ENCODE assay signal across 1 cellular context in the genomic region with DNA sequence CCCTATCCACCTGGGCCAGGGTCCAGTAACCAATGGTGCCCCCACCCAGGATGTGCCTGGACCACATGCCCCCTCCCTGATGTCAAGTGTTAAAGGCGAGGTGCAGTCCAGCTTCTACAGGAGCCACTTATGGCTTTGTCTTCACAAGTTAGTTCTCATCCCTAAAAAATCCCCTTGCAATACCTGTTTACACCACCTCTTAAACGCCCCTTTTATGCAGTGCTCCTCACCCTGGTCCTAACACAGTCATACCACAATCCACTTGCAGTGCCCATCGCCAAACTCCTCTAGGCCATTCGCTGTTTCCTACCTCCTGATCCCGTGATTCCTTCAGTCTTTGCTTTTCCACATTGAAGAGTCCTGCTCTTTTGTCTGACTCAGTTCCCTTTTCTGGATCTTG.
TF ChIP-seq lines count a peak whose summit lies in the region.

No MANE protein-coding gene starts in this region.

TF ChIP-seq in HEK293T, 16 proteins besides CTCF, POLR2A, EP300 and RAD21:
- TF ChIP-seq FOXK2 (IDR thresholded peaks at IDR 0.05) (no peak), CTBP1 (IDR thresholded peaks at IDR 0.05; ENCODE audit: borderline replicate concordance) (no peak), SP1 (IDR thresholded peaks at IDR 0.05) (no peak)
- TF ChIP-seq, protein P1, sequence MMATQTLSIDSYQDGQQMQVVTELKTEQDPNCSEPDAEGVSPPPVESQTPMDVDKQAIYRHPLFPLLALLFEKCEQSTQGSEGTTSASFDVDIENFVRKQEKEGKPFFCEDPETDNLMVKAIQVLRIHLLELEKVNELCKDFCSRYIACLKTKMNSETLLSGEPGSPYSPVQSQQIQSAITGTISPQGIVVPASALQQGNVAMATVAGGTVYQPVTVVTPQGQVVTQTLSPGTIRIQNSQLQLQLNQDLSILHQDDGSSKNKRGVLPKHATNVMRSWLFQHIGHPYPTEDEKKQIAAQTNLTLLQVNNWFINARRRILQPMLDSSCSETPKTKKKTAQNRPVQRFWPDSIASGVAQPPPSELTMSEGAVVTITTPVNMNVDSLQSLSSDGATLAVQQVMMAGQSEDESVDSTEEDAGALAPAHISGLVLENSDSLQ (IDR thresholded peaks at IDR 0.05): no peak
